ENCODE assay signal across 8 cellular contexts in the genomic region with DNA sequence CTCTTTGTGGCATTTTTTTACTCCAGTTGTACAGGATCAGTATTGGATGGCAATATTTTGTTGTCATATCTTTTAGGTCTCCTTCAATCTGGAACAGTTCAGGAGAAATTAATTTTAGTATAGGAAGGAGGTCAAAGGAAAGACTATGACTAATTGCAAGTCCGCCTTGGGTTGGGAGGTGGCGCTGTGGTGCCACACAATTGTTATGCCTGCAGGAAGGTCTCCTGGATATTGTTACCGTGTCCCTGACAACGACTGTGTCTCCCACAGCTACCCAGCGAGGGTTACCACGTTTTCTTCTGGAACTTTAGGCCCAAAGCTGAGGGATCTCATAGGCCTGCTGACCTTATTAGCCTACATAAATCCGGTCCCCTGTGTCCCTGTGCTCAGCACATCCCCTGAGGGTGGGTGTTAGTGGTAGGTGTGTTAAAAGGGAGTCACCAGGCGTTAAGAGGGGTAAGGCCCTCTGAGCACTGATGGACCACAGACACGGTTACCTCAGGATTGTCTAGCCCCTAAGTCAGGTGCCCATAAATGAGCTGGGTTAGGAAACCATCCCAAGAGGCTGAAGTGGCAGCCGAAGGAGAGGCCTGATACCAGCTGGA. TPM values are rescaled to one million over a fixed set of nuclear protein-coding genes. Genes with fewer than 3 reads are reported as not detected.
DNase-seq lines count a peak whose midpoint lies in the region; ATAC-seq and TF ChIP-seq lines count a peak whose summit lies in the region.

No MANE protein-coding gene starts in this region.

- DNase-seq in DMS153 treated with DMSO at 0.1 percent for 48 hours (lab: John Stamatoyannopoulos, UW; ENCODE audit: unreplicated experiment) (peak; percentile 66), H4 (ENCODE audit: low spot score) (peak; percentile 83), NCI-H1417 (lab: John Stamatoyannopoulos, UW) (peak; percentile 71 to 90 (median 72)), T-helper 2 cell (peak; percentile 14 to 56 (median 20)), astrocyte of the spinal cord (ENCODE audit: low read depth, low spot score) (peak; percentile 74), iPS-NIHi11 (ENCODE audit: low spot score) (peak; percentile 76)
- peak; percentile 37 for DNase-seq in stimulated activated CD4-positive, alpha-beta T cell treated with anti-CD3 and anti-CD28 coated beads, Interleukin-12 subunit alpha, Interleukin-12 subunit beta, amount 100 ng/mL, for 4 hours

- in situ Hi-C loops in astrocyte of the spinal cord (cut with HindIII; ENCODE audit: low sequenced_read_pairs) = no loop called here

- TF ChIP-seq CTCF in astrocyte of the spinal cord (IDR thresholded peaks at IDR 0.05; ENCODE audit: low read depth, low read length) = peak; percentile 86

- H3K4me3 ChIP-seq in astrocyte of the spinal cord (ENCODE audit: low read depth, low read length) = no peak overlapping the region

- no peak for ATAC-seq in HG03139 (IDR thresholded peaks at IDR 0.05; ENCODE audit: unreplicated experiment)

RNA-seq across cellular contexts. Expression of a gene that starts 31.5 kb away (rescaled TPM):
- total RNA-seq in H4 (2014; rRNA removed; shearing (Covaris generic)) = 0.10 and 0.33 TPM in 2 replicates

Comparison
In these comparisons a context has a peak if more than half of its experiments do, and no peak if none do; other contexts are left out.
1. DNase-seq: peak in every context shown above with its lines; median percentile 83 in H4; 76 in iPS-NIHi11; 74 in astrocyte of the spinal cord; 72 in NCI-H1417; 66 in DMS153 treated with DMSO at 0.1 percent for 48 hours; 37 in stimulated activated CD4-positive, alpha-beta T cell treated with anti-CD3 and anti-CD28 coated beads, Interleukin-12 subunit alpha, Interleukin-12 subunit beta, amount 100 ng/mL, for 4 hours; 20 in T-helper 2 cell.